ENCODE assay signal across 23 cellular contexts in genomic region chr5:163447191-163447590, GRCh38. TPM values are rescaled to one million over a fixed set of nuclear protein-coding genes. Genes with fewer than 3 reads are reported as not detected.
"Had no signal": no experiment of that assay in that cellular context is flagged by ENCODE, and none has a peak within 500 bp of the region (broad histone marks: within the 10 kb centered on the region; RNA-seq: fewer than 3 reads in every experiment).

No MANE protein-coding gene starts in this region.

- DNase-seq: activated CD4-positive, alpha-beta T cell treated with anti-CD3 and anti-CD28 coated beads, Interleukin-2, amount 10 ng/mL, durations not matched to agents 24 days and 14 days; activated CD4-positive, CD25-positive, alpha-beta regulatory T cell; activated CD8-positive, alpha-beta memory T cell treated with anti-CD3 and anti-CD28 coated beads, Interleukin-2, amount 50 U/mL, for 4 hours; activated CD8-positive, alpha-beta T cell treated with anti-CD3 and anti-CD28 coated beads, Interleukin-2, amount 10 ng/mL, durations not matched to agents 7 days and 5 days; activated gamma-delta T cell treated with Interleukin-2 at 50 U/mL for 16 hours; activated naive CD8-positive, alpha-beta T cell treated with anti-CD3 and anti-CD28 coated beads, Interleukin-2, amount 10 ng/mL, durations not matched to agents 7 days and 5 days; body of pancreas; caudate nucleus; gastrocnemius medialis; head of caudate nucleus; kidney; right cardiac atrium; SJCRH30; stimulated activated CD4-positive, alpha-beta T cell treated with anti-CD3 and anti-CD28 coated beads, Interleukin-15, amount 100 ng/mL, for 24 hours; stimulated activated CD4-positive, alpha-beta T cell treated with anti-CD3 and anti-CD28 coated beads, Interleukin-2, amount 100 ng/mL, for 48 hours; testis had no signal

- H3K36me3 ChIP-seq: prostate gland had no signal

- H3K27ac ChIP-seq: body of pancreas, gastrocnemius medialis, prostate gland, SJCRH30, skin epidermis, testis had no signal

- H3K4me3 Mint-ChIP-seq: activated CD4-positive, alpha-beta T cell treated with anti-CD3 and anti-CD28 coated beads, Interleukin-2, amount 10 ng/mL, durations not matched to agents 24 days and 14 days; activated CD8-positive, alpha-beta T cell treated with anti-CD3 and anti-CD28 coated beads, Interleukin-2, amount 10 ng/mL, durations not matched to agents 7 days and 5 days; activated naive CD8-positive, alpha-beta T cell treated with anti-CD3 and anti-CD28 coated beads, Interleukin-2, amount 10 ng/mL, durations not matched to agents 7 days and 5 days; activated T-helper 1 cell treated with anti-CD3 and anti-CD28 coated beads, Interleukin-12 subunit alpha, Interleukin-12 subunit beta, Interleukin-2, Interleukin-4 antibody, amounts not matched to agents 30 ng/mL and 10 ng/mL and 1 ng/mL, durations not matched to agents 14 hours and 24 hours and 36 hours; T-helper 2 cell treated with Interferon-gamma antibody and Interleukin-4, amounts not matched to agents 5 μg/mL and 100 μg/mL, for 36 hours; type B pancreatic cell had no signal

- H3K27me3 ChIP-seq: body of pancreas, gastrocnemius medialis, SJCRH30, testis had no signal

- H3K4me3 ChIP-seq: body of pancreas, gastrocnemius medialis, prostate gland, SJCRH30, skin epidermis, testis had no signal

- H3K9me3 ChIP-seq: body of pancreas, gastrocnemius medialis, prostate gland, SJCRH30, testis had no signal

- FAIRE-seq: colon, kidney had no signal

- H3K4me1 ChIP-seq: body of pancreas, prostate gland, SJCRH30, testis had no signal

- ATAC-seq: activated CD8-positive, alpha-beta T cell treated with anti-CD3 and anti-CD28 coated beads, Interleukin-2, amount 10 ng/mL, durations not matched to agents 7 days and 5 days; body of pancreas; gastrocnemius medialis; left lobe of liver; right cardiac atrium had no signal

- H3K9me3 Mint-ChIP-seq: activated CD4-positive, alpha-beta T cell treated with anti-CD3 and anti-CD28 coated beads, Interleukin-2, amount 10 ng/mL, durations not matched to agents 24 days and 14 days; activated naive CD8-positive, alpha-beta T cell treated with anti-CD3 and anti-CD28 coated beads, Interleukin-2, amount 10 ng/mL, durations not matched to agents 7 days and 5 days; activated T-helper 1 cell treated with anti-CD3 and anti-CD28 coated beads, Interleukin-12 subunit alpha, Interleukin-12 subunit beta, Interleukin-2, Interleukin-4 antibody, amounts not matched to agents 30 ng/mL and 10 ng/mL and 1 ng/mL, durations not matched to agents 14 hours and 24 hours and 36 hours; T-helper 2 cell treated with Interferon-gamma antibody and Interleukin-4, amounts not matched to agents 5 μg/mL and 100 μg/mL, for 36 hours; type B pancreatic cell had no signal

- H3K27me3 Mint-ChIP-seq: activated CD4-positive, alpha-beta T cell treated with anti-CD3 and anti-CD28 coated beads, Interleukin-2, amount 10 ng/mL, durations not matched to agents 24 days and 14 days; activated naive CD8-positive, alpha-beta T cell treated with anti-CD3 and anti-CD28 coated beads, Interleukin-2, amount 10 ng/mL, durations not matched to agents 7 days and 5 days; type B pancreatic cell had no signal

- H3K27ac Mint-ChIP-seq: activated CD8-positive, alpha-beta T cell treated with anti-CD3 and anti-CD28 coated beads, Interleukin-2, amount 10 ng/mL, durations not matched to agents 7 days and 5 days; activated T-helper 1 cell treated with anti-CD3 and anti-CD28 coated beads, Interleukin-12 subunit alpha, Interleukin-12 subunit beta, Interleukin-2, Interleukin-4 antibody, amounts not matched to agents 30 ng/mL and 10 ng/mL and 1 ng/mL, durations not matched to agents 14 hours and 24 hours and 36 hours; type B pancreatic cell had no signal

RNA-seq across cellular contexts. Expression of gene HMMR, which starts 13.2 kb away (rescaled TPM):
- total RNA-seq: body of pancreas had no signal
